Comparison of ENCODE assay signal across 1 cellular context in the genomic region with DNA sequence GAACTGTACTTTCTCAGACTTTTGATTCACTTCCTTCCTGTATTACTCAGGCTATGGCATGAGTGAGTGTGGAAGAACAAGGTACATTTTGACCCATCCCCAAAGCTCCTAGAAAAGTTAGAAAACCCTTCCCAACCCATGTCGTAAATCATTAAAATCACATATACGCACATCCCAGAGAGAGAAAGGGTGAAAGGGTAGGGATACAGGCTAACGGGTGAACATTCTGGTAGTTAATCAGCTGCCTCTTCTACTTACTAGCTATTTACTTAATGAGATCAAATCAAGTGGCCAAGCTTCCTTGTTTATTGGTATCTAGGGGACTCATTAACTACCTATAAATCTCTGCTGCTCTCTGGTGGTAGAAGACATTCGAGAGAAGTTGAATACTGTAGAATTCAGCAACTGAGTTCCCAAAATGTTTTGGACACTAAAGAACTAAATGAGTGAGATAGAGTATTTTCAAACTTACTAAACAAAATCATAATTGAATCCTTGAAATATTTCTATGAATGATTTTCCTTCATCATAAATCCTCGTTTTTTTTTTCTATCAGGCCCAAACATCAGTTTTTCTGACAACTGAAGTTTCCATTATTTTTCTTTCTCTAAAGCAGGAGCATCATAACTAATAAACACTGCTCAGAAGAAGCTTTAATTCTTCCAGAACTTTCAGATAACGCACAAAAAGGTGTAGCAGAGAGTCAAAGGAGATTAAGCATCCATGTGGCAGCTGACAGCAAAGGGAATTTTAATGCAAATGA.
TF ChIP-seq lines count a peak whose summit lies in the region.

No MANE protein-coding gene starts in this region.

TF ChIP-seq in K562, 482 proteins besides CTCF, POLR2A, EP300 and RAD21 (continued from another document):
- TF ChIP-seq, protein P1, sequence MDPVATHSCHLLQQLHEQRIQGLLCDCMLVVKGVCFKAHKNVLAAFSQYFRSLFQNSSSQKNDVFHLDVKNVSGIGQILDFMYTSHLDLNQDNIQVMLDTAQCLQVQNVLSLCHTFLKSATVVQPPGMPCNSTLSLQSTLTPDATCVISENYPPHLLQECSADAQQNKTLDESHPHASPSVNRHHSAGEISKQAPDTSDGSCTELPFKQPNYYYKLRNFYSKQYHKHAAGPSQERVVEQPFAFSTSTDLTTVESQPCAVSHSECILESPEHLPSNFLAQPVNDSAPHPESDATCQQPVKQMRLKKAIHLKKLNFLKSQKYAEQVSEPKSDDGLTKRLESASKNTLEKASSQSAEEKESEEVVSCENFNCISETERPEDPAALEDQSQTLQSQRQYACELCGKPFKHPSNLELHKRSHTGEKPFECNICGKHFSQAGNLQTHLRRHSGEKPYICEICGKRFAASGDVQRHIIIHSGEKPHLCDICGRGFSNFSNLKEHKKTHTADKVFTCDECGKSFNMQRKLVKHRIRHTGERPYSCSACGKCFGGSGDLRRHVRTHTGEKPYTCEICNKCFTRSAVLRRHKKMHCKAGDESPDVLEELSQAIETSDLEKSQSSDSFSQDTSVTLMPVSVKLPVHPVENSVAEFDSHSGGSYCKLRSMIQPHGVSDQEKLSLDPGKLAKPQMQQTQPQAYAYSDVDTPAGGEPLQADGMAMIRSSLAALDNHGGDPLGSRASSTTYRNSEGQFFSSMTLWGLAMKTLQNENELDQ (CRISPR knock-in tag; IDR thresholded peaks at IDR 0.05; ENCODE audit: borderline replicate concordance) = no peak
- TF ChIP-seq ZNF311 (CRISPR knock-in tag; IDR thresholded peaks at IDR 0.05) = no peak
- no peak for TF ChIP-seq RNF219 (CRISPR knock-in tag; IDR thresholded peaks at IDR 0.05)
- no peak for TF ChIP-seq EP400 (IDR thresholded peaks at IDR 0.05)
- TF ChIP-seq ELF1 (tag; IDR thresholded peaks at IDR 0.05) = peak; percentile 47; the same call in 1 of the 2 replicates
- TF ChIP-seq, protein P2, sequence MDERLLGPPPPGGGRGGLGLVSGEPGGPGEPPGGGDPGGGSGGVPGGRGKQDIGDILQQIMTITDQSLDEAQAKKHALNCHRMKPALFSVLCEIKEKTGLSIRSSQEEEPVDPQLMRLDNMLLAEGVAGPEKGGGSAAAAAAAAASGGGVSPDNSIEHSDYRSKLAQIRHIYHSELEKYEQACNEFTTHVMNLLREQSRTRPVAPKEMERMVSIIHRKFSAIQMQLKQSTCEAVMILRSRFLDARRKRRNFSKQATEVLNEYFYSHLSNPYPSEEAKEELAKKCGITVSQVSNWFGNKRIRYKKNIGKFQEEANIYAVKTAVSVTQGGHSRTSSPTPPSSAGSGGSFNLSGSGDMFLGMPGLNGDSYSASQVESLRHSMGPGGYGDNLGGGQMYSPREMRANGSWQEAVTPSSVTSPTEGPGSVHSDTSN (CRISPR knock-in tag; IDR thresholded peaks at IDR 0.05; ENCODE audit: low read depth) = no peak
- TF ChIP-seq, protein P2 (tag; conservative IDR thresholded peaks at IDR 0.05; ENCODE audit: low read depth) = peak; percentile 37; the same call in 1 of the 2 replicates
- no peak for TF ChIP-seq RUNX1 (IDR thresholded peaks at IDR 0.05; ENCODE audit: low read depth)
- TF ChIP-seq ZNF57 (CRISPR knock-in tag; IDR thresholded peaks at IDR 0.05) = no peak
- 0 out of 2 replicates have a peak, but pooled peaks have one; percentile 29 for TF ChIP-seq PKNOX1 (IDR thresholded peaks at IDR 0.05)
- TF ChIP-seq HMBOX1 (IDR thresholded peaks at IDR 0.05) = 0 out of 2 replicates have a peak, but pooled peaks have one; percentile 35
- peak; percentile 47; the same call in 1 of the 2 replicates for TF ChIP-seq SMC3 (conservative IDR thresholded peaks at IDR 0.05; ENCODE audit: insufficient read depth, low read depth, low read length)
- TF ChIP-seq HNRNPUL1 (IDR thresholded peaks at IDR 0.05; ENCODE audit: low read length) = no peak
- no peak for TF ChIP-seq POU5F1 (IDR thresholded peaks at IDR 0.05; ENCODE audit: borderline replicate concordance, low read depth, low read length, partially characterized antibody)
- TF ChIP-seq, protein P3, sequence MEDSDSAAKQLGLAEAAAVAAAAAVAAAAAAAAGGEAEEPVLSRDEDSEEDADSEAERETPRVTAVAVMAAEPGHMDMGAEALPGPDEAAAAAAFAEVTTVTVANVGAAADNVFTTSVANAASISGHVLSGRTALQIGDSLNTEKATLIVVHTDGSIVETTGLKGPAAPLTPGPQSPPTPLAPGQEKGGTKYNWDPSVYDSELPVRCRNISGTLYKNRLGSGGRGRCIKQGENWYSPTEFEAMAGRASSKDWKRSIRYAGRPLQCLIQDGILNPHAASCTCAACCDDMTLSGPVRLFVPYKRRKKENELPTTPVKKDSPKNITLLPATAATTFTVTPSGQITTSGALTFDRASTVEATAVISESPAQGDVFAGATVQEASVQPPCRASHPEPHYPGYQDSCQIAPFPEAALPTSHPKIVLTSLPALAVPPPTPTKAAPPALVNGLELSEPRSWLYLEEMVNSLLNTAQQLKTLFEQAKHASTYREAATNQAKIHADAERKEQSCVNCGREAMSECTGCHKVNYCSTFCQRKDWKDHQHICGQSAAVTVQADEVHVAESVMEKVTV (CRISPR knock-in tag; IDR thresholded peaks at IDR 0.05) = peak; percentile 87
- TF ChIP-seq RFX1 (IDR thresholded peaks at IDR 0.05) = peak; percentile 36; the same call in 1 of the 2 replicates
- no peak for TF ChIP-seq ATF7 (IDR thresholded peaks at IDR 0.05)
- 0 out of 2 replicates have a peak, but pooled peaks have one; percentile 21 for TF ChIP-seq FOXJ3 (CRISPR knock-in tag; IDR thresholded peaks at IDR 0.05)
- no peak for TF ChIP-seq ZNF324 (CRISPR knock-in tag; IDR thresholded peaks at IDR 0.05)
- TF ChIP-seq FOXA3 (CRISPR knock-in tag; conservative IDR thresholded peaks at IDR 0.05 in 1 of 2, IDR thresholded peaks at IDR 0.05 in 1 of 2) = peak; percentile 58 to 94; a peak in 3 of 4 replicates
